ENCODE assay signal across 24 cellular contexts in the genomic region with DNA sequence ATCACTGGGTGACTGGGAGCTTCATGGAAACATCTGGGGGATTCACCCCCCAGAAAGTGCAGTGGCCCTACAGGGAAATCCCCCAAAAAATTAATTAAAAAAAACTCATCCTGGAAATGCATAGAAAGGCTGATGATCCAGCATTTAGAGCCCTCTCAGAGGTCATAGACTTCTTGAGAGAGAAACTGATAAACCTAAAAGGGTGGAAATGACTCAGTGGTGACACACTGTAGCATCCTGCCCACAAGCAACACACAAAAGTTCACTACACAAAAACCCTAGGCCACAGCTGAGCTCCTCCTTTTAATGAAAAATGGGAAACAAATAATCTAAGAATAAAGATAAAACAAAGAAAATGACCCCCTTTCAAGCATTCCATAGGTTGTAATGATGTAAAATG.
DNase-seq lines count a peak whose midpoint lies in the region; ATAC-seq and TF ChIP-seq lines count a peak whose summit lies in the region.
"Had no signal": no experiment of that assay in that cellular context is flagged by ENCODE, and none has a peak within 500 bp of the region (broad histone marks: within the 10 kb centered on the region; RNA-seq: fewer than 3 reads in every experiment).

No MANE protein-coding gene starts in this region.

- peak; percentile 56 for DNase-seq in EL
- DNase-seq in M059J (ENCODE audit: low read depth), result peak; percentile 14
- peak; percentile 4 for DNase-seq in astrocyte of the spinal cord (ENCODE audit: low read depth, low spot score)
- DNase-seq in foreskin keratinocyte, result peak; percentile 13 to 52
- no peak for DNase-seq in stimulated activated CD4-positive, alpha-beta T cell treated with anti-CD3 and anti-CD28 coated beads, Interleukin-12 subunit alpha, Interleukin-12 subunit beta, amount 100 ng/mL, for 4 hours
- DNase-seq: activated CD4-positive, alpha-beta T cell treated with anti-CD3 and anti-CD28 coated beads, Interleukin-2, amount 50 U/mL, for 48 hours; CD4-positive, CD25-positive, alpha-beta regulatory T cell; cerebellar nuclear complex; erythroblast; GF-D8; kidney glomerular epithelial cell; NCI-H1417; NCI-H2107; NCI-H510A; occipital lobe; small intestine; stimulated activated CD4-positive, alpha-beta T cell treated with anti-CD3 and anti-CD28 coated beads, Interleukin-2, amount 100 ng/mL, for 48 hours; stimulated activated naive CD4-positive, alpha-beta T cell; T-helper 9 cell had no signal

- TF ChIP-seq CTCF in astrocyte of the spinal cord (IDR thresholded peaks at IDR 0.05; ENCODE audit: low read depth, low read length), result no peak
- TF ChIP-seq CTCF in foreskin keratinocyte (conservative IDR thresholded peaks at IDR 0.05), result no peak

- H3K27ac ChIP-seq in foreskin keratinocyte, result no peak overlapping the region

- H3K4me1 ChIP-seq in foreskin keratinocyte, result peaks cover 3% of the 10 kb centered on the region

- in situ Hi-C loops in astrocyte of the spinal cord (cut with HindIII; ENCODE audit: low sequenced_read_pairs), result no loop called here

- ATAC-seq in foreskin keratinocyte (peak; percentile 80), GM21576 (IDR thresholded peaks at IDR 0.05; ENCODE audit: unreplicated experiment) (no peak), HG03139 (IDR thresholded peaks at IDR 0.05; ENCODE audit: unreplicated experiment) (no peak), HG03520 (IDR thresholded peaks at IDR 0.05; ENCODE audit: unreplicated experiment) (no peak)
- ATAC-seq: HepG2, WTC11 had no signal

- no peaks in the 10 kb centered on the region for H3K27me3 ChIP-seq in foreskin keratinocyte

- no peak overlapping the region for H3K4me3 ChIP-seq in astrocyte of the spinal cord (ENCODE audit: low read depth, low read length)
